Comparison of ENCODE assay signal across 1 cellular context in the genomic region with DNA sequence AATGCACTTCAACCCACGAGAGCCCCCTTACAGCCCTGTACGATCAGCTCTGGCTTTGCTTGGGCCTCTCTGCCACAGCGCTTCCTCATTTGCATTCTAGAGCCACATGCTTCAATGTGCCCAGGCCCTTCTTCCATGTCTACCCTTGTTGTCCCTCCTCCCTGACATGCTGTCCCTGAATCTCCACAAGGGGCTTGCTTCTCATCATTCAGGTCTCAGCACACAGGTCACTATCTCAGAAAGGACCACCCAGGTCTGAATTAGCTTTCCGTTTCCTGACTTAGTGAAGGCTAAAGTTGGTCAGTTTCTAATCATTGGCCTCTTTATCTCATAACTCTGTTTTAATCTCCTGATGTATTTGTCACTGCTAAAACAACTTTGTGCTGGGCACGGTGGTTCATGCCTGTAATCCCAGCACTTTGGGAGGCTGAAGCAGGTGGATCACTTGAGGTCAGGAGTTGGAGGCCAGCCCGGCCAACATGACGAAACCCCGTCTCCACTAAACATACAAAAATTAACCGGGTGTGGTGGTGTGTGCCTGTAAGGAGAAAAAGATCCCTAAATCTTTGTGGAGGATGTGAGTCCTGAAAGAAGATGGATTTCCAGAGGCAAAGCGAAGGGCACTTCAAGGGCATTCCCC.
TF ChIP-seq lines count a peak whose summit lies in the region.

No MANE protein-coding gene starts in this region.

TF ChIP-seq in IMR-90, 13 proteins besides CTCF, POLR2A, EP300 and RAD21:
- TF ChIP-seq CEBPB (IDR thresholded peaks at IDR 0.05; ENCODE audit: low read depth, low read length) (no peak), CHD1 (IDR thresholded peaks at IDR 0.05; ENCODE audit: low read depth, low read length) (no peak), ELK1 (IDR thresholded peaks at IDR 0.05; ENCODE audit: borderline replicate concordance, low read depth, low read length) (no peak), RFX5 (IDR thresholded peaks at IDR 0.05; ENCODE audit: low read depth, low read length) (no peak), MXI1 (IDR thresholded peaks at IDR 0.05; ENCODE audit: borderline replicate concordance, low read depth, low read length) (no peak), MAZ (IDR thresholded peaks at IDR 0.05; ENCODE audit: borderline replicate concordance, low read depth, low read length) (no peak), MAFK (IDR thresholded peaks at IDR 0.05; ENCODE audit: low read depth, low read length) (no peak), RCOR1 (IDR thresholded peaks at IDR 0.05; ENCODE audit: insufficient replicate concordance, low read length) (no peak)
